In the genomic region with DNA sequence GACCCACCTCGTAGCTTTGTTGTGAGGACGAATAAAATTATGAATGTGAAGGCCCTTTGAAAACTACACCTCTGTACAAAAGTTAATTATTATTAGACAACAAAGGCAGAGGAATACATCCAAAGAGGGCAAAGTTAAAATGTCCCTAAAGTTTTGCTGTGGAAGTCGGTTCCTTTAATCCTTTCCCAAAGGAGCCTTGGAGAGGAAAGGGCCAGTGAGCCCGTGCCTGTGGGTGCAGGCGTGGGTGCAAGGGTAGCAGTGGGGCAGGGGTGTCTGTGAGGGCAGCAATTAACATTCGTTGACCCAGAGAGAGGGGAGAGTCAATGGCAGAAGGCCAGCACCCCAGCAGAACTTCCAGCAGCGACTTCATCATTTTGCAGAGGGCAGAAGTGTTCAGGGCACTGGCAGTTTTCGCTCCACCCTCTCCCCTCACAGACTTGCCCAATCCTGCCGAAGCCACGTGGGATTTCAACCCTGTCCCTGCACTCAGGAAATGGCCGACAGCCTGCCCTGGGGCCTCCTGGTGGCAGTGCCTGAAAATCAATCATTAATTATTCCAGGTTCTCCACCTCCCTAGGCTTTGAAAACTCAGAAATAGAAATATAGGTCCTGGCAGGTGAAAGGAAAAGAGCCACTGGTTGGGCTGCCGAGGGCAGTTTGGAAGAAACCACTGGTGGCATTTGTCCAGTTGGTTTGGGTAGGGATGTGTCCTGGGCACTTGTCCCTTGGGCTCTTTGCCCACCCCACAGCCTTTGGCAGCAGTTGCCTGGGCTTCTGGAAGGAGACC, we compare ENCODE assay signal across 8 cellular contexts. TPM values are rescaled to one million over a fixed set of nuclear protein-coding genes. Genes with fewer than 3 reads are reported as not detected.
DNase-seq lines count a peak whose midpoint lies in the region; ATAC-seq and TF ChIP-seq lines count a peak whose summit lies in the region.

No MANE protein-coding gene starts in this region.

- intact Hi-C loops in Calu3 (cut with micrococcal nuclease; ENCODE audit: unreplicated experiment): loop anchor here (2.0 kb wide), 2 partner anchors 34 to 88 kb away; no protein-coding TSS in a partner anchor

- H3K27me3 ChIP-seq in MM.1S (replicated peaks; ENCODE audit: insufficient read depth, low read length): peaks cover 5% of the 10 kb centered on the region; the same call in 1 of the 2 replicates

- DNase-seq in Calu3: peak; percentile 96
- DNase-seq in NCI-H69 (lab: John Stamatoyannopoulos, UW): peak; percentile 25
- DNase-seq in nucleus accumbens (lab: John Stamatoyannopoulos, UW): peak in 39 of 56 donors; percentile 5 to 71 (median 42)
- no peak for DNase-seq in activated naive CD8-positive, alpha-beta T cell treated with anti-CD3 and anti-CD28 coated beads for 36 hours
- no peak for DNase-seq in activated T-cell treated with anti-CD3 and anti-CD28 coated beads, Interleukin-2, amount 50 U/mL, for 72 hours
- no peak for DNase-seq in MM.1S
- DNase-seq in COR-L47 (lab: John Stamatoyannopoulos, UW): no peak

- H2AFZ ChIP-seq in MM.1S (ENCODE audit: low read length): no peak overlapping the region

- H3F3A ChIP-seq in MM.1S (ENCODE audit: insufficient read depth, low read length): no peaks in the 10 kb centered on the region

- H3K27me3 Mint-ChIP-seq in Calu3 (ENCODE audit: unreplicated experiment): no peaks in the 10 kb centered on the region
- H3K27me3 Mint-ChIP-seq in activated naive CD8-positive, alpha-beta T cell treated with anti-CD3 and anti-CD28 coated beads for 36 hours: peaks cover 15% of the 10 kb centered on the region
- no peaks in the 10 kb centered on the region for H3K27me3 Mint-ChIP-seq in activated T-cell treated with anti-CD3 and anti-CD28 coated beads, Interleukin-2, amount 50 U/mL, for 72 hours (ENCODE audit: low read depth)

- CTCF ChIA-PET in Calu3 (lab: Charles Lee): interaction anchor here (0.8 to 1.5 kb wide), 7 partner anchors 10 to 87 kb away, joined by 4 to 9 read pairs (median 5); no protein-coding TSS in a partner anchor

- no peaks in the 10 kb centered on the region for H3K4me1 ChIP-seq in MM.1S (ENCODE audit: low read length)

- H4K20me1 ChIP-seq in MM.1S (ENCODE audit: insufficient read depth, low read length): no peaks in the 10 kb centered on the region

- H3K79me2 ChIP-seq in MM.1S (ENCODE audit: low read length): no peaks in the 10 kb centered on the region

- peaks cover 87% of the 10 kb centered on the region for H3K4me1 Mint-ChIP-seq in Calu3 (ENCODE audit: low read depth, unreplicated experiment)
- no peaks in the 10 kb centered on the region for H3K4me1 Mint-ChIP-seq in activated naive CD8-positive, alpha-beta T cell treated with anti-CD3 and anti-CD28 coated beads for 36 hours
- H3K4me1 Mint-ChIP-seq in activated T-cell treated with anti-CD3 and anti-CD28 coated beads, Interleukin-2, amount 50 U/mL, for 72 hours (ENCODE audit: low read depth): no peaks in the 10 kb centered on the region

- H3K9ac ChIP-seq in MM.1S (ENCODE audit: low read length): no peak overlapping the region

- no peaks in the 10 kb centered on the region for H3K9me2 ChIP-seq in MM.1S (replicated peaks; ENCODE audit: insufficient read depth, low read length)

- BruUV-seq in Calu3 (replicated peaks; lab: Mats Ljungman, UMichigan): TSS peak; percentile 82

- TF ChIP-seq CTCF in Calu3 (IDR thresholded peaks at IDR 0.05; ENCODE audit: unreplicated experiment): peak; percentile 54
- no peak for TF ChIP-seq CTCF in MM.1S (IDR thresholded peaks at IDR 0.05; ENCODE audit: low read length)

- H3K4me3 ChIP-seq in MM.1S (ENCODE audit: low read length): no peak overlapping the region

- H3K36me3 ChIP-seq in MM.1S (replicated peaks; ENCODE audit: insufficient read depth, low read length): no peaks in the 10 kb centered on the region

- H3K27ac ChIP-seq in MM.1S (ENCODE audit: low read length): no peak overlapping the region

- H3K9me3 ChIP-seq in MM.1S (replicated peaks; ENCODE audit: insufficient read depth, low read length): no peaks in the 10 kb centered on the region

- H3K36me3 Mint-ChIP-seq in Calu3 (ENCODE audit: insufficient read depth, unreplicated experiment): peaks cover 61% of the 10 kb centered on the region
- no peaks in the 10 kb centered on the region for H3K36me3 Mint-ChIP-seq in activated naive CD8-positive, alpha-beta T cell treated with anti-CD3 and anti-CD28 coated beads for 36 hours
- H3K36me3 Mint-ChIP-seq in activated T-cell treated with anti-CD3 and anti-CD28 coated beads, Interleukin-2, amount 50 U/mL, for 72 hours (ENCODE audit: insufficient read depth in 2 of 2): no peaks in the 10 kb centered on the region

- peak overlapping the region; percentile 98 for H3K27ac Mint-ChIP-seq in Calu3 (ENCODE audit: unreplicated experiment)
- H3K27ac Mint-ChIP-seq in activated naive CD8-positive, alpha-beta T cell treated with anti-CD3 and anti-CD28 coated beads for 36 hours: no peak overlapping the region
- H3K27ac Mint-ChIP-seq in activated T-cell treated with anti-CD3 and anti-CD28 coated beads, Interleukin-2, amount 50 U/mL, for 72 hours: no peak overlapping the region

- H3K9me3 Mint-ChIP-seq in Calu3 (ENCODE audit: low read depth, unreplicated experiment): peaks cover 5% of the 10 kb centered on the region
- no peaks in the 10 kb centered on the region for H3K9me3 Mint-ChIP-seq in activated naive CD8-positive, alpha-beta T cell treated with anti-CD3 and anti-CD28 coated beads for 36 hours
- no peaks in the 10 kb centered on the region for H3K9me3 Mint-ChIP-seq in activated T-cell treated with anti-CD3 and anti-CD28 coated beads, Interleukin-2, amount 50 U/mL, for 72 hours

- peak; percentile 70 for ATAC-seq in esophagus mucosa
- ATAC-seq in activated T-cell treated with anti-CD3 and anti-CD28 coated beads, Interleukin-2, amount 50 U/mL, for 72 hours (replicated peaks in 1 of 2): no peak

- H3K4me2 ChIP-seq in MM.1S (ENCODE audit: low read depth, low read length): no peak overlapping the region

- H3K4me3 Mint-ChIP-seq in Calu3 (ENCODE audit: low read depth, unreplicated experiment): peak overlapping the region; percentile 55
- no peak overlapping the region for H3K4me3 Mint-ChIP-seq in activated naive CD8-positive, alpha-beta T cell treated with anti-CD3 and anti-CD28 coated beads for 36 hours
- no peak overlapping the region for H3K4me3 Mint-ChIP-seq in activated T-cell treated with anti-CD3 and anti-CD28 coated beads, Interleukin-2, amount 50 U/mL, for 72 hours

RNA-seq across cellular contexts. Expression of a gene that starts 4.2 kb away (rescaled TPM):
- 12.2 and 14.5 TPM in 2 replicates for total RNA-seq in Calu3 (2022)
- total RNA-seq in esophagus mucosa: 6.1 TPM
- total RNA-seq in activated naive CD8-positive, alpha-beta T cell treated with anti-CD3 and anti-CD28 coated beads for 36 hours: 1 to 10 TPM; 2.0 to 2.3 TPM
- total RNA-seq in activated T-cell treated with anti-CD3 and anti-CD28 coated beads, Interleukin-2, amount 50 U/mL, for 72 hours: 1 to 10 TPM; 3.0 to 4.3 TPM

Comparison
In these comparisons a context has a peak if more than half of its experiments do, and no peak if none do; other contexts are left out.
1. DNase-seq: peak in Calu3 (single experiment), NCI-H69 (single experiment) and nucleus accumbens (39 of 56); none in activated naive CD8-positive, alpha-beta T cell treated with anti-CD3 and anti-CD28 coated beads for 36 hours (single experiment), activated T-cell treated with anti-CD3 and anti-CD28 coated beads, Interleukin-2, amount 50 U/mL, for 72 hours (0 of 2), MM.1S (single experiment) and COR-L47 (single experiment).